8 cellular contexts compared by ENCODE assay signal in the genomic region with DNA sequence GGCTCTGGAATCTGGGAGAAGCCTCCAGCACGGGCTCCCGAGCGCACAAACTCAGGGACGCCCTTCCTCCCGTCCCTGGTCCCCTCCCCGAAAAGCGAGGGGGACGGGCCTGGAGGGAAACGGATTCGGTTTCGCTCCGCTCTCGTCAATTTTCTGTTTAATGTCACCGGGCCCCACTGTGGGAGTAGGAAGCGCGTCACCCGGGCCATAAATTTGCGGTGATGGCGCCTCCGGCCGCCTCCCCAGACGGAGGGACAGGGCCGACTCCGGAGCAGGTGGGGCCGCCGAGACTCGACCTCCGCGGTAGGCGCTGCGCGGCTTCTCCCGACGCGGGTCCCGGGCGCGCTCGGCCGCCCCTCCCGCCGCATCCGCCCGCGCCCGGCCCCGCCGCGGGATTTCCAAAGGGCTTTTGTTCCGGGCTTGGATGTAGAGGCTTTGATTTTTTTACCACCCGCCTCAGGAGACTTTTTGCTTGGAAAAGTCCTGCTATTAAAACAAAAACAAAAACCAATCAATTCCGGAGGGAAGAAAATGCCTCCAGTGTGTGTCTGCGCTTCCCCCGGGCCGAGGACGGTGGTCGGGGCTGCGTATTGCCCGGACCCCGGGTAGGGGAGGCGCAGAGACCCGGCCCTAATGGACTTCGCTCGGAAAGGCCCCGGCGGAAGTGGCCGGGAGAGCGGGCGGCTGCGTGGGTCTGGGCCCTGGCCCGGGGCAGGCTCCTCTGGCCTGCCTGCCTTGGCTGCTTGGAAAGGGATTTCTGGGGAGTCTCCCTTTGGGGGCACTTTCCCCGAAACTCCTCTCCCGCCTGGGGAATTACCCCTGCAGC. TPM values are rescaled to one million over a fixed set of nuclear protein-coding genes. Genes with fewer than 3 reads are reported as not detected.
A peak's percentile ranks its signal among the peaks of the same experiment; 100 is the strongest.
DNase-seq lines count a peak whose midpoint lies in the region; ATAC-seq and TF ChIP-seq lines count a peak whose summit lies in the region.

No MANE protein-coding gene starts in this region.

- peaks cover 3% of the 10 kb centered on the region for H3K79me2 ChIP-seq in ACC112 (ENCODE audit: control insufficient read depth, insufficient read depth, low read length, unreplicated experiment)

- H3K36me3 ChIP-seq in ACC112 (ENCODE audit: insufficient read depth, low read length) (no peaks in the 10 kb centered on the region), muscle layer of colon (ENCODE audit: insufficient read depth, low read length) (no peaks in the 10 kb centered on the region), subcutaneous abdominal adipose tissue (ENCODE audit: control insufficient read depth in 5 of 5, insufficient read depth in 5 of 5, low read length in 5 of 5) (peaks cover 0 to 2% (median 0%) of the 10 kb centered on the region in 5 donors)

- no peak for TF ChIP-seq CTCF in epithelial cell of proximal tubule (conservative IDR thresholded peaks at IDR 0.05; ENCODE audit: low read depth, low read length)

- ATAC-seq in GM21619 (IDR thresholded peaks at IDR 0.05; ENCODE audit: unreplicated experiment) = no peak

- peak overlapping the region; percentile 62 for H2AFZ ChIP-seq in ACC112 (ENCODE audit: low read length, unreplicated experiment)

- H3K4me3 ChIP-seq in ACC112 (ENCODE audit: low read depth, low read length) (peak overlapping the region; percentile 89), epithelial cell of proximal tubule (ENCODE audit: low read depth, low read length) (peak overlapping the region; percentile 79), muscle layer of colon (ENCODE audit: low read depth in 1 of 2, low read length in 2 of 2) (peak overlapping the region; percentile 68 to 80), subcutaneous abdominal adipose tissue (ENCODE audit: low read depth in 1 of 5, low read length in 5 of 5) (peak overlapping the region; percentile 61 to 86 (median 78))

- H3K27me3 ChIP-seq in ACC112 (ENCODE audit: insufficient read depth, low read length) = no peaks in the 10 kb centered on the region
- H3K27me3 ChIP-seq in muscle layer of colon (ENCODE audit: control insufficient read depth in 1 of 2, insufficient read depth in 2 of 2, low read length in 2 of 2) = no peaks in the 10 kb centered on the region
- peaks cover 0 to 4% (median 0%) of the 10 kb centered on the region in 5 donors for H3K27me3 ChIP-seq in subcutaneous abdominal adipose tissue (ENCODE audit: control insufficient read depth in 5 of 5, insufficient read depth in 4 of 5, low read length in 5 of 5)

- peak; percentile 37 for DNase-seq in HCEC 1CT
- DNase-seq in activated CD4-positive, alpha-beta T cell treated with anti-CD3 and anti-CD28 coated beads, Interleukin-2, amount 50 U/mL, for 24 hours (ENCODE audit: low read depth in 1 of 2, low spot score in 1 of 2) = peak; percentile 42
- no peak for DNase-seq in epithelial cell of proximal tubule (ENCODE audit: low read depth)
- DNase-seq in cerebellar nuclear complex (lab: John Stamatoyannopoulos, UW) = no peak

- H3K27ac ChIP-seq in ACC112 (ENCODE audit: low read depth, low read length) (peak overlapping the region; percentile 68), muscle layer of colon (ENCODE audit: low read depth, low read length) (peak overlapping the region; percentile 97), subcutaneous abdominal adipose tissue (ENCODE audit: low read depth, low read length) (peak overlapping the region; percentile 86)

- H3K9ac ChIP-seq in muscle layer of colon (ENCODE audit: low read length) (peak overlapping the region; percentile 78), subcutaneous abdominal adipose tissue (ENCODE audit: low read length in 5 of 5) (peak overlapping the region; percentile 38 to 82 (median 79))

- H3K9me3 ChIP-seq in muscle layer of colon (ENCODE audit: low read length) (no peaks in the 10 kb centered on the region), subcutaneous abdominal adipose tissue (ENCODE audit: control insufficient read depth in 5 of 5, low read length in 5 of 5) (no peaks in the 10 kb centered on the region)

- H3K4me1 ChIP-seq in ACC112 (ENCODE audit: control insufficient read depth, insufficient read depth, low read length, unreplicated experiment) (peaks cover 18% of the 10 kb centered on the region), muscle layer of colon (ENCODE audit: insufficient read depth, low read length) (peaks cover 58% of the 10 kb centered on the region), subcutaneous abdominal adipose tissue (ENCODE audit: control insufficient read depth in 5 of 5, insufficient read depth in 5 of 5, low read length in 5 of 5) (peaks cover 7 to 58% (median 48%) of the 10 kb centered on the region in 5 donors)

RNA-seq across cellular contexts. Expression of a gene that starts 7.8 kb away (rescaled TPM):
- total RNA-seq in epithelial cell of proximal tubule = 4.8 and 6.2 TPM in 2 replicates

Comparison
In these comparisons a context has a peak if more than half of its experiments do, and no peak if none do; other contexts are left out.
1. DNase-seq: peak in HCEC 1CT (single experiment) and activated CD4-positive, alpha-beta T cell treated with anti-CD3 and anti-CD28 coated beads, Interleukin-2, amount 50 U/mL, for 24 hours (2 of 2); none in epithelial cell of proximal tubule (single experiment) and cerebellar nuclear complex (0 of 2).
2. Peak in every context shown above with its lines, with median percentiles within 50 percentile points of each other: H3K27ac ChIP-seq and H3K4me3 ChIP-seq.